Comparison of ENCODE assay signal across 1 cellular context in genomic region chr18:64679121-64679520, GRCh38.
TF ChIP-seq lines count a peak whose summit lies in the region.

No MANE protein-coding gene starts in this region.

TF ChIP-seq in WTC11, 78 proteins besides CTCF, POLR2A, EP300 and RAD21 (continued from another document):
- TF ChIP-seq ATF2 (CRISPR knock-in tag; IDR thresholded peaks at IDR 0.05; ENCODE audit: borderline replicate concordance, low read depth) (no peak), ZNF121 (CRISPR knock-in tag; IDR thresholded peaks at IDR 0.05) (no peak), PRDM15 (CRISPR knock-in tag; IDR thresholded peaks at IDR 0.05) (no peak)
